In genomic region chr11:35590412-35590811, GRCh38 we compare ENCODE assay signal across 17 cellular contexts. TPM values are rescaled to one million over a fixed set of nuclear protein-coding genes. Genes with fewer than 3 reads are reported as not detected.
DNase-seq lines count a peak whose midpoint lies in the region; ATAC-seq and TF ChIP-seq lines count a peak whose summit lies in the region.
"Had no signal": no experiment of that assay in that cellular context is flagged by ENCODE, and none has a peak within 500 bp of the region (broad histone marks: within the 10 kb centered on the region; RNA-seq: fewer than 3 reads in every experiment).

No MANE protein-coding gene starts in this region.

- no peaks in the 10 kb centered on the region for H3K36me3 Mint-ChIP-seq in activated naive CD8-positive, alpha-beta T cell treated with anti-CD3 and anti-CD28 coated beads for 36 hours
- H3K36me3 Mint-ChIP-seq: CD8-positive, alpha-beta memory T cell; IgD-negative memory B cell had no signal

- peaks cover 39% of the 10 kb centered on the region for H3K27me3 Mint-ChIP-seq in activated naive CD8-positive, alpha-beta T cell treated with anti-CD3 and anti-CD28 coated beads for 36 hours

- DNase-seq in AG08395 (ENCODE audit: low spot score) (peak; percentile 47), GM03348 (ENCODE audit: low spot score) (peak; percentile 25), RPMI7951 (ENCODE audit: low read depth) (peak; percentile 53), fibroblast of peridontal ligament (ENCODE audit: extremely low read depth) (peak; percentile 54), Peyer's patch (no peak), suprapubic skin (ENCODE audit: low spot score in 2 of 2) (no peak)
- no peak for DNase-seq in activated naive CD8-positive, alpha-beta T cell treated with anti-CD3 and anti-CD28 coated beads for 36 hours
- DNase-seq: ACHN; CD8-positive, alpha-beta memory T cell; NCI-H1092; NCI-H345; PC-9; Right ventricle myocardium superior had no signal

- H3K4me3 ChIP-seq in Peyer's patch (no peak overlapping the region), suprapubic skin (no peak overlapping the region)
- H3K4me3 ChIP-seq: BLaER1, PC-9 had no signal

- no peak overlapping the region for H3K27ac Mint-ChIP-seq in activated naive CD8-positive, alpha-beta T cell treated with anti-CD3 and anti-CD28 coated beads for 36 hours
- H3K27ac Mint-ChIP-seq: CD8-positive, alpha-beta memory T cell; IgD-negative memory B cell; T-helper 1 cell treated with Interleukin-12 subunit alpha and Interleukin-12 subunit beta and Interleukin-4 antibody, amounts not matched to agents 30 μg/mL and 1 μg/mL, for 36 hours had no signal

- H3K9me3 ChIP-seq in Peyer's patch (no peaks in the 10 kb centered on the region), suprapubic skin (no peaks in the 10 kb centered on the region)
- H3K9me3 ChIP-seq: BLaER1 had no signal

- H3K27ac ChIP-seq in Peyer's patch: no peak overlapping the region
- no peak overlapping the region for H3K27ac ChIP-seq in suprapubic skin
- H3K27ac ChIP-seq: BLaER1, PC-9 had no signal

- TF ChIP-seq POLR2A in Peyer's patch (IDR thresholded peaks at IDR 0.05): no peak
- TF ChIP-seq POLR2A in suprapubic skin (IDR thresholded peaks at IDR 0.05): no peak

- H3K36me3 ChIP-seq in Peyer's patch: no peaks in the 10 kb centered on the region
- H3K36me3 ChIP-seq in suprapubic skin: no peaks in the 10 kb centered on the region
- H3K36me3 ChIP-seq: BLaER1 had no signal

- TF ChIP-seq CTCF in Peyer's patch (IDR thresholded peaks at IDR 0.05) (no peak), suprapubic skin (IDR thresholded peaks at IDR 0.05) (no peak)

- no peak overlapping the region for H3K4me3 Mint-ChIP-seq in activated naive CD8-positive, alpha-beta T cell treated with anti-CD3 and anti-CD28 coated beads for 36 hours
- H3K4me3 Mint-ChIP-seq: CD8-positive, alpha-beta memory T cell; IgD-negative memory B cell; T-helper 1 cell treated with Interleukin-12 subunit alpha and Interleukin-12 subunit beta and Interleukin-4 antibody, amounts not matched to agents 30 μg/mL and 1 μg/mL, for 36 hours had no signal

- TF ChIP-seq EP300 in suprapubic skin (IDR thresholded peaks at IDR 0.05): no peak

- H3K4me1 ChIP-seq in Peyer's patch (no peaks in the 10 kb centered on the region), suprapubic skin (peaks cover 11% of the 10 kb centered on the region)
- H3K4me1 ChIP-seq: BLaER1 had no signal

- no peaks in the 10 kb centered on the region for H3K27me3 ChIP-seq in Peyer's patch
- H3K27me3 ChIP-seq in suprapubic skin: no peaks in the 10 kb centered on the region
- H3K27me3 ChIP-seq: BLaER1 had no signal

- H3K4me1 Mint-ChIP-seq in activated naive CD8-positive, alpha-beta T cell treated with anti-CD3 and anti-CD28 coated beads for 36 hours: no peaks in the 10 kb centered on the region
- H3K4me1 Mint-ChIP-seq: CD8-positive, alpha-beta memory T cell; IgD-negative memory B cell had no signal

- ATAC-seq in GM18909 (IDR thresholded peaks at IDR 0.05; ENCODE audit: poor library complexity, unreplicated experiment): no peak

- no peaks in the 10 kb centered on the region for H3K9me3 Mint-ChIP-seq in activated naive CD8-positive, alpha-beta T cell treated with anti-CD3 and anti-CD28 coated beads for 36 hours
- H3K9me3 Mint-ChIP-seq: CD8-positive, alpha-beta memory T cell had no signal

RNA-seq across cellular contexts. Expression of gene FJX1, which starts 27.8 kb away (rescaled TPM):
- total RNA-seq in RPMI7951 (2014; rRNA removed; shearing (Covaris generic)): 7.0 and 7.9 TPM in 2 replicates
- total RNA-seq in Peyer's patch: not detected
- 10 to 100 TPM; 16.8 to 29.9 (median 22.9) TPM for total RNA-seq in suprapubic skin
- 1 to 10 TPM; 2.5 to 3.8 TPM for total RNA-seq in activated naive CD8-positive, alpha-beta T cell treated with anti-CD3 and anti-CD28 coated beads for 36 hours

Comparison
In these comparisons a context has a peak if more than half of its experiments do, and no peak if none do; other contexts are left out.
1. DNase-seq: peak in AG08395 (single experiment), GM03348 (single experiment), RPMI7951 (single experiment) and fibroblast of peridontal ligament (single experiment); none in Peyer's patch (0 of 3), suprapubic skin (0 of 2) and activated naive CD8-positive, alpha-beta T cell treated with anti-CD3 and anti-CD28 coated beads for 36 hours (single experiment).